20 cellular contexts compared by ENCODE assay signal in genomic region chr7:91295571-91295970, GRCh38. TPM values are rescaled to one million over a fixed set of nuclear protein-coding genes. Genes with fewer than 3 reads are reported as not detected.
DNase-seq lines count a peak whose midpoint lies in the region; FAIRE-seq and TF ChIP-seq lines count a peak whose summit lies in the region.
"Had no signal": no experiment of that assay in that cellular context is flagged by ENCODE, and none has a peak within 500 bp of the region (broad histone marks: within the 10 kb centered on the region; RNA-seq: fewer than 3 reads in every experiment).

No MANE protein-coding gene starts in this region.

- H3K9me3 ChIP-seq in Karpas-422 (ENCODE audit: low read length) (no peaks in the 10 kb centered on the region), GM23248 (ENCODE audit: low read depth) (no peaks in the 10 kb centered on the region)
- H3K9me3 ChIP-seq: HAP-1 had no signal

- no peaks in the 10 kb centered on the region for H3K4me1 Mint-ChIP-seq in progenitor cell of endocrine pancreas (ENCODE audit: low read depth)
- H3K4me1 Mint-ChIP-seq: CD4-positive, alpha-beta memory T cell had no signal

- H3K27me3 ChIP-seq in Karpas-422 (ENCODE audit: low read length), result no peaks in the 10 kb centered on the region
- peaks cover 33% of the 10 kb centered on the region for H3K27me3 ChIP-seq in GM23248 (replicated peaks; ENCODE audit: insufficient read depth)

- 73 to 76% methylated on average over 3 of the region's 3 CpGs for WGBS in GM23248 (ENCODE audit: low coverage in 1 of 2, low lambda C conversion rate in 2 of 2, missing lambda C conversion rate in 2 of 2), 2 experiments

- no peaks in the 10 kb centered on the region for H3K36me3 ChIP-seq in Karpas-422 (ENCODE audit: insufficient read depth, low read length)
- H3K36me3 ChIP-seq in GM23248 (ENCODE audit: low read depth), result no peaks in the 10 kb centered on the region
- H3K36me3 ChIP-seq: HAP-1 had no signal

- H2AFZ ChIP-seq in Karpas-422 (ENCODE audit: low read length), result no peak overlapping the region
- H2AFZ ChIP-seq in GM23248, result no peak overlapping the region

- no peaks in the 10 kb centered on the region for H3K36me3 Mint-ChIP-seq in progenitor cell of endocrine pancreas (ENCODE audit: insufficient read depth)
- H3K36me3 Mint-ChIP-seq: CD4-positive, alpha-beta memory T cell had no signal

- H3F3A ChIP-seq in GM23248 (ENCODE audit: insufficient read depth), result no peaks in the 10 kb centered on the region

- no peaks in the 10 kb centered on the region for H3K27me3 Mint-ChIP-seq in progenitor cell of endocrine pancreas

- H3K79me2 ChIP-seq in Karpas-422 (ENCODE audit: low read length) (no peaks in the 10 kb centered on the region), GM23248 (ENCODE audit: insufficient read depth) (no peaks in the 10 kb centered on the region)

- H4K20me1 ChIP-seq in Karpas-422 (ENCODE audit: insufficient read depth, low read depth, low read length) (no peaks in the 10 kb centered on the region), GM23248 (ENCODE audit: insufficient read depth) (no peaks in the 10 kb centered on the region)

- FAIRE-seq in D721Med (lab: Jason Lieb, UNC), result peak; percentile 63
- FAIRE-seq: GM12891, GM18507, H54 had no signal

- H3K4me2 ChIP-seq in Karpas-422 (ENCODE audit: low read depth, low read length, poor library complexity, severe bottlenecking), result peak overlapping the region; percentile 39
- no peak overlapping the region for H3K4me2 ChIP-seq in GM23248 (ENCODE audit: unreplicated experiment)

- no peak overlapping the region for H3K27ac Mint-ChIP-seq in progenitor cell of endocrine pancreas
- H3K27ac Mint-ChIP-seq: CD4-positive, alpha-beta memory T cell; HFFc6 had no signal

- in situ Hi-C loops in GM23248 (cut with MboI), result no loop called here

- H3K4me3 ChIP-seq in Karpas-422 (ENCODE audit: low read length) (no peak overlapping the region), GM23248 (no peak overlapping the region)
- H3K4me3 ChIP-seq: HAP-1 had no signal

- H3K9me2 ChIP-seq in Karpas-422 (replicated peaks; ENCODE audit: insufficient read depth, low read length) (no peaks in the 10 kb centered on the region), GM23248 (ENCODE audit: insufficient read depth) (no peaks in the 10 kb centered on the region)

- no peak overlapping the region for H3K4me3 Mint-ChIP-seq in progenitor cell of endocrine pancreas (ENCODE audit: low read depth)
- H3K4me3 Mint-ChIP-seq: CD4-positive, alpha-beta memory T cell; HFFc6 had no signal

- H3K9ac ChIP-seq in Karpas-422 (ENCODE audit: low read length) (no peak overlapping the region), GM23248 (no peak overlapping the region)

- H3K4me1 ChIP-seq in Karpas-422 (ENCODE audit: low read length) (peaks cover 76% of the 10 kb centered on the region), GM23248 (ENCODE audit: insufficient read depth) (no peaks in the 10 kb centered on the region)
- H3K4me1 ChIP-seq: HAP-1 had no signal

- DNase-seq in D721Med (ENCODE audit: insufficient read length, low spot score) (no peak), Karpas-422 (no peak), kidney tubule cell (ENCODE audit: low spot score) (peak; percentile 44), renal cortical epithelial cell (ENCODE audit: low read depth) (peak; percentile 62), progenitor cell of endocrine pancreas (ENCODE audit: low spot score, unreplicated experiment) (no peak), GM23248 (no peak)
- no peak for DNase-seq in activated CD4-positive, alpha-beta T cell treated with anti-CD3 and anti-CD28 coated beads, Interleukin-2, amount 50 U/mL, for 48 hours
- DNase-seq: C1 segment of cervical spinal cord; Calu3; CD4-positive, alpha-beta memory T cell; COR-L47; DMS53; DMS79 treated with DMSO at 0.1 percent for 48 hours; GF-D8; GOT3; HFFc6 had no signal

- TF ChIP-seq CTCF in D721Med (IDR thresholded peaks at IDR 0.05; ENCODE audit: insufficient read depth, missing control alignments), result no peak
- no peak for TF ChIP-seq CTCF in progenitor cell of endocrine pancreas (IDR thresholded peaks at IDR 0.05; ENCODE audit: unreplicated experiment)

- H3K27ac ChIP-seq in Karpas-422 (ENCODE audit: low read length) (no peak overlapping the region), GM23248 (no peak overlapping the region)

- peaks cover 6% of the 10 kb centered on the region for H3K9me3 Mint-ChIP-seq in progenitor cell of endocrine pancreas (ENCODE audit: low read depth)
- H3K9me3 Mint-ChIP-seq: CD4-positive, alpha-beta memory T cell; HFFc6 had no signal

RNA-seq across cellular contexts. Expression of gene FZD1, which starts 31.3 kb away (rescaled TPM):
- total RNA-seq in Karpas-422 (2014; rRNA removed; shearing (Covaris generic); ENCODE audit: low replicate concordance), result 7.9 and 10.0 TPM in 2 replicates
- total RNA-seq in renal cortical epithelial cell (8.0 and 20.6 TPM in 2 replicates), progenitor cell of endocrine pancreas (11.8 and 12.0 TPM in 2 replicates)
- 15.1 and 18.5 TPM in 2 replicates for total RNA-seq in GM23248 (2014; rRNA removed; shearing (Covaris generic))
- polyA plus RNA-seq in GM23248 (2016; fragmentation: Nextera tagmentation; extraction: Ambion mirVana), result 3.8 and 4.0 TPM in 2 replicates
- polyA plus RNA-seq: CD4-positive, alpha-beta memory T cell had no signal

Comparison
In these comparisons a context has a peak if more than half of its experiments do, and no peak if none do; other contexts are left out.
1. DNase-seq: peak in kidney tubule cell (single experiment) and renal cortical epithelial cell (single experiment); none in D721Med (single experiment), Karpas-422 (single experiment), progenitor cell of endocrine pancreas (single experiment), GM23248 (single experiment) and activated CD4-positive, alpha-beta T cell treated with anti-CD3 and anti-CD28 coated beads, Interleukin-2, amount 50 U/mL, for 48 hours (0 of 2).